In the genomic region with DNA sequence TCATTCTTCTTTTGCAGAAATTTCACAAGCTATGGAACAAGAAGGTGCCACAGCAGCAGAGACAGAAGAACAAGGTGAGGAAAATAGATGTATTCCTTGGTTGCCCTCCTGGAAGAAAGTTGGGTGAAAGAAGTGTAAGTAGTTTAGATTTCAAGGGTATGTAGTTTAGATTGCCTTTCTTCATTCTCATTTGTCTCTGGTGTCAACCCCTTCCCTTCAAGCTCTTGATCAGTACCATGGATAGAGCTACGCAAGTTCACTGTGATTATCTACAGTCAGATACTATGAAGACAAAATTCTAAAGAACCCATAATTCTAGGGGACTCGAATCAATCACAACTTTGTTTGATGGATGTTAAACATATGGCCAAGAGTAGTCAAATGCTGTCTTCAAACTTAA, we compare ENCODE assay signal across 12 cellular contexts. TPM values are rescaled to one million over a fixed set of nuclear protein-coding genes. Genes with fewer than 3 reads are reported as not detected.
"Had no signal": no experiment of that assay in that cellular context is flagged by ENCODE, and none has a peak within 500 bp of the region (broad histone marks: within the 10 kb centered on the region; RNA-seq: fewer than 3 reads in every experiment).

No MANE protein-coding gene starts in this region.

RNA-seq across cellular contexts. Expression of a gene that starts 32.8 kb away (rescaled TPM):
- total RNA-seq: activated CD4-positive, alpha-beta memory T cell treated with anti-CD3 and anti-CD28 coated beads, Interleukin-2, amount 10 ng/mL, durations not matched to agents 7 days and 5 days; activated CD4-positive, alpha-beta T cell treated with anti-CD3 and anti-CD28 coated beads for 36 hours; activated CD4-positive, alpha-beta T cell treated with anti-CD3 and anti-CD28 coated beads, Interleukin-2, amount 10 ng/mL, durations not matched to agents 7 days and 5 days; activated CD8-positive, alpha-beta memory T cell treated with anti-CD3 and anti-CD28 coated beads, Interleukin-2, amount 10 ng/mL, durations not matched to agents 7 days and 5 days; activated CD8-positive, alpha-beta T cell treated with anti-CD3 and anti-CD28 coated beads, Interleukin-2, amount 10 ng/mL, durations not matched to agents 7 days and 5 days; activated naive CD8-positive, alpha-beta T cell treated with anti-CD3 and anti-CD28 coated beads, Interleukin-2, amount 10 ng/mL, durations not matched to agents 7 days and 5 days; activated T-helper 2 cell treated with anti-CD3 and anti-CD28 coated beads, Interferon-gamma antibody, Interleukin-2, Interleukin-4, amounts not matched to agents 10 μg/mL and 5 μg/mL and 100 μg/mL, durations not matched to agents 14 hours and 24 hours and 36 hours; ascending aorta; cardiac septum; cerebellum; WTC11 had no signal
- polyA plus RNA-seq: adipose tissue had no signal
